Comparison of ENCODE assay signal across 28 cellular contexts in the genomic region with DNA sequence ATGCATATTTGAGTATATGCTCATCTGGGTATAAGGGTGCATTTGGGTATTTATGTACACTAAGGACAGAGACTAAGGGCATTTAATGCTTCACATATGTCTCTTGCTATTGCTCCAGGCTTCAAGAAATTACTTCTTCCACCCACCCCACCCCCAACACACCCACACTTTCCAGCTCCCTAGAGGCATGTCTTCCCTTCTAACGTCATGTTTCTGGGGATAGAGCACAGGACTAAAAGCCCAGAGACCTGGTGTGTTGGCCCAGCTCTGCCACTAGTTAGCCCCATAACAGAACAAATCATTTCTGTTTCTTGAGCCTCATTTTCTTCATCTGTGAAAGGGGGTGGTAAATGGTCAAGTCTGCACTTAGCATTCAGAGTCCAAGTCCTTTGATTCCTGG. TPM values are rescaled to one million over a fixed set of nuclear protein-coding genes. Genes with fewer than 3 reads are reported as not detected.
DNase-seq lines count a peak whose midpoint lies in the region; ATAC-seq and TF ChIP-seq lines count a peak whose summit lies in the region.
"Had no signal": no experiment of that assay in that cellular context is flagged by ENCODE, and none has a peak within 500 bp of the region (broad histone marks: within the 10 kb centered on the region; RNA-seq: fewer than 3 reads in every experiment).

No MANE protein-coding gene starts in this region.

- no peak for TF ChIP-seq EP300 in neural cell (conservative IDR thresholded peaks at IDR 0.05; ENCODE audit: poor library complexity, severe bottlenecking)

- no peak for ATAC-seq in activated T-cell treated with anti-CD3 and anti-CD28 coated beads, Interleukin-2, amount 50 U/mL, for 4 hours
- ATAC-seq: GM12878 had no signal

- H3K9me3 Mint-ChIP-seq in brain (peaks cover 0 to 4% (median 0%) of the 10 kb centered on the region in 5 experiments), neural progenitor cell (no peaks in the 10 kb centered on the region), Calu3 (ENCODE audit: low read depth, unreplicated experiment) (no peaks in the 10 kb centered on the region)
- H3K9me3 Mint-ChIP-seq in activated T-cell treated with anti-CD3 and anti-CD28 coated beads, Interleukin-2, amount 50 U/mL, for 4 hours = no peaks in the 10 kb centered on the region
- H3K9me3 Mint-ChIP-seq in activated CD4-positive, alpha-beta memory T cell treated with anti-CD3 and anti-CD28 coated beads, Interleukin-2, amount 10 ng/mL, durations not matched to agents 7 days and 5 days = no peaks in the 10 kb centered on the region
- H3K9me3 Mint-ChIP-seq: CD4-positive, CD25-positive, alpha-beta regulatory T cell; CD8-positive, alpha-beta memory T cell had no signal

- no peak overlapping the region for H2AFZ ChIP-seq in neural cell (ENCODE audit: low read depth, low read length)
- no peak overlapping the region for H2AFZ ChIP-seq in neural progenitor cell (replicated peaks)

- H3F3A ChIP-seq in neural cell (ENCODE audit: insufficient read depth, low read length, poor library complexity, severe bottlenecking) = peaks cover 5% of the 10 kb centered on the region
- H3F3A ChIP-seq in neural progenitor cell (ENCODE audit: low read depth) = peaks cover 30% of the 10 kb centered on the region

- H3K4me2 ChIP-seq in neural cell (ENCODE audit: low read length) = no peak overlapping the region
- H3K4me2 ChIP-seq in neural progenitor cell = no peak overlapping the region
- H3K4me2 ChIP-seq: BLaER1 had no signal

- H3K36me3 ChIP-seq in neural cell (ENCODE audit: insufficient read depth, low read length) (no peaks in the 10 kb centered on the region), neural progenitor cell (no peaks in the 10 kb centered on the region)
- H3K36me3 ChIP-seq: BE2C, BLaER1 had no signal

- POLR2A ChIA-PET in activated CD4-positive, alpha-beta memory T cell treated with anti-CD3 and anti-CD28 coated beads, Interleukin-2, amount 10 ng/mL, durations not matched to agents 7 days and 5 days (lab: Charles Lee) = no interaction called here

- peak overlapping the region; percentile 64 for H3K27ac ChIP-seq in neural cell (ENCODE audit: low read length)
- H3K27ac ChIP-seq in neural progenitor cell = no peak overlapping the region
- H3K27ac ChIP-seq: BLaER1 had no signal

- peaks cover 24% of the 10 kb centered on the region for H3K4me1 ChIP-seq in neural progenitor cell
- H3K4me1 ChIP-seq: BLaER1 had no signal

- H3K4me1 Mint-ChIP-seq in brain (peaks cover 86% of the 10 kb centered on the region), neural progenitor cell (peaks cover 65% of the 10 kb centered on the region), Calu3 (ENCODE audit: low read depth, unreplicated experiment) (no peaks in the 10 kb centered on the region)
- H3K4me1 Mint-ChIP-seq in activated T-cell treated with anti-CD3 and anti-CD28 coated beads, Interleukin-2, amount 50 U/mL, for 4 hours (ENCODE audit: low read depth) = peaks cover 4% of the 10 kb centered on the region
- H3K4me1 Mint-ChIP-seq in activated CD4-positive, alpha-beta memory T cell treated with anti-CD3 and anti-CD28 coated beads, Interleukin-2, amount 10 ng/mL, durations not matched to agents 7 days and 5 days = no peaks in the 10 kb centered on the region
- H3K4me1 Mint-ChIP-seq: CD14-positive monocyte had no signal

- H3K79me2 ChIP-seq in neural cell (replicated peaks; ENCODE audit: insufficient read depth, low read length) = no peaks in the 10 kb centered on the region
- no peaks in the 10 kb centered on the region for H3K79me2 ChIP-seq in neural progenitor cell (ENCODE audit: low read depth)

- CTCF ChIA-PET in Calu3 (lab: Charles Lee) = interaction anchor here (1.3 kb wide), 1 partner anchor 10 kb away, joined by 3 read pairs; no protein-coding TSS in a partner anchor
- CTCF ChIA-PET in activated CD4-positive, alpha-beta memory T cell treated with anti-CD3 and anti-CD28 coated beads, Interleukin-2, amount 10 ng/mL, durations not matched to agents 7 days and 5 days (lab: Charles Lee) = interaction anchor here (1.1 kb wide), 1 partner anchor 64 kb away, joined by 3 read pairs; no protein-coding TSS in a partner anchor

- no peaks in the 10 kb centered on the region for H3K9me2 ChIP-seq in neural cell (ENCODE audit: insufficient read depth, low read length)

- H3K27ac Mint-ChIP-seq in brain (peak overlapping the region in 4 of 5 experiments; percentile 13 to 70 (median 57)), neural progenitor cell (peak overlapping the region; percentile 75), Calu3 (ENCODE audit: unreplicated experiment) (no peak overlapping the region)
- H3K27ac Mint-ChIP-seq in activated CD4-positive, alpha-beta memory T cell treated with anti-CD3 and anti-CD28 coated beads, Interleukin-2, amount 10 ng/mL, durations not matched to agents 7 days and 5 days = no peak overlapping the region
- H3K27ac Mint-ChIP-seq: CD14-positive monocyte; CD4-positive, alpha-beta memory T cell; CD4-positive, CD25-positive, alpha-beta regulatory T cell; CD8-positive, alpha-beta memory T cell had no signal

- BruUV-seq in Calu3 (replicated peaks; lab: Mats Ljungman, UMichigan) = no TSS peak

- H3K4me3 ChIP-seq in neural cell (ENCODE audit: low read length) (peak overlapping the region; percentile 36), neural progenitor cell (no peak overlapping the region)
- H3K4me3 ChIP-seq: BLaER1, GM12878 had no signal

- no peaks in the 10 kb centered on the region for H3K36me3 Mint-ChIP-seq in brain
- no peaks in the 10 kb centered on the region for H3K36me3 Mint-ChIP-seq in neural progenitor cell
- no peaks in the 10 kb centered on the region for H3K36me3 Mint-ChIP-seq in Calu3 (ENCODE audit: insufficient read depth, unreplicated experiment)
- no peaks in the 10 kb centered on the region for H3K36me3 Mint-ChIP-seq in activated T-cell treated with anti-CD3 and anti-CD28 coated beads, Interleukin-2, amount 50 U/mL, for 4 hours (ENCODE audit: insufficient read depth)
- H3K36me3 Mint-ChIP-seq in activated CD4-positive, alpha-beta memory T cell treated with anti-CD3 and anti-CD28 coated beads, Interleukin-2, amount 10 ng/mL, durations not matched to agents 7 days and 5 days (ENCODE audit: low read depth) = no peaks in the 10 kb centered on the region
- H3K36me3 Mint-ChIP-seq: CD14-positive monocyte; CD4-positive, alpha-beta memory T cell; CD4-positive, CD25-positive, alpha-beta regulatory T cell; CD8-positive, alpha-beta memory T cell had no signal

- H3K9me3 ChIP-seq in neural cell (ENCODE audit: low read length) (no peaks in the 10 kb centered on the region), neural progenitor cell (ENCODE audit: low read depth) (no peaks in the 10 kb centered on the region)
- H3K9me3 ChIP-seq: BE2C had no signal

- H3K4me3 Mint-ChIP-seq in brain (no peak overlapping the region), neural progenitor cell (no peak overlapping the region), Calu3 (ENCODE audit: low read depth, unreplicated experiment) (no peak overlapping the region)
- no peak overlapping the region for H3K4me3 Mint-ChIP-seq in activated T-cell treated with anti-CD3 and anti-CD28 coated beads, Interleukin-2, amount 50 U/mL, for 4 hours
- no peak overlapping the region for H3K4me3 Mint-ChIP-seq in activated CD4-positive, alpha-beta memory T cell treated with anti-CD3 and anti-CD28 coated beads, Interleukin-2, amount 10 ng/mL, durations not matched to agents 7 days and 5 days
- H3K4me3 Mint-ChIP-seq: CD14-positive monocyte; CD4-positive, alpha-beta memory T cell; CD4-positive, CD25-positive, alpha-beta regulatory T cell; CD8-positive, alpha-beta memory T cell had no signal

- intact Hi-C loops in Calu3 (cut with micrococcal nuclease; ENCODE audit: unreplicated experiment) = no loop called here

- H3K9ac ChIP-seq in neural cell (ENCODE audit: low read length) (peak overlapping the region; percentile 16), neural progenitor cell (no peak overlapping the region)
- H3K9ac ChIP-seq: BLaER1 had no signal

- no peak for TF ChIP-seq CTCF in brain (conservative IDR thresholded peaks at IDR 0.05)
- TF ChIP-seq CTCF in neural cell (IDR thresholded peaks at IDR 0.05; ENCODE audit: poor library complexity, severe bottlenecking) = no peak
- TF ChIP-seq CTCF in neural progenitor cell (IDR thresholded peaks at IDR 0.05) = no peak
- TF ChIP-seq CTCF in Calu3 (IDR thresholded peaks at IDR 0.05; ENCODE audit: unreplicated experiment) = no peak

- no peak for DNase-seq in neural progenitor cell (ENCODE audit: low spot score)
- DNase-seq in Calu3 = no peak
- DNase-seq in activated T-cell treated with anti-CD3 and anti-CD28 coated beads, Interleukin-2, amount 50 U/mL, for 4 hours = no peak
- DNase-seq in D341Med (ENCODE audit: low spot score) = no peak
- DNase-seq in activated CD4-positive, alpha-beta memory T cell treated with anti-CD3 and anti-CD28 coated beads, Interleukin-2, amount 10 ng/mL, durations not matched to agents 7 days and 5 days = no peak
- DNase-seq: 8988T; ACHN; BE2C; C1 segment of cervical spinal cord; CD4-positive, alpha-beta memory T cell; CD4-positive, CD25-positive, alpha-beta regulatory T cell; CD8-positive, alpha-beta memory T cell; COR-L47; DMS 273 treated with DMSO at 0.1 percent for 48 hours; DMS153; DMS53; DMS79; DND-41; EL; GDM1 had no signal

- no peak for TF ChIP-seq RAD21 in neural cell (conservative IDR thresholded peaks at IDR 0.05)

- H3K27me3 Mint-ChIP-seq in brain (no peaks in the 10 kb centered on the region), neural progenitor cell (ENCODE audit: insufficient read depth, low read depth) (peaks cover 22% of the 10 kb centered on the region), Calu3 (ENCODE audit: unreplicated experiment) (peaks cover 82% of the 10 kb centered on the region)
- peaks cover 32% of the 10 kb centered on the region for H3K27me3 Mint-ChIP-seq in activated T-cell treated with anti-CD3 and anti-CD28 coated beads, Interleukin-2, amount 50 U/mL, for 4 hours (ENCODE audit: low read depth)
- H3K27me3 Mint-ChIP-seq in activated CD4-positive, alpha-beta memory T cell treated with anti-CD3 and anti-CD28 coated beads, Interleukin-2, amount 10 ng/mL, durations not matched to agents 7 days and 5 days = peaks cover 24% of the 10 kb centered on the region

- peaks cover 2% of the 10 kb centered on the region for H3K27me3 ChIP-seq in neural cell (ENCODE audit: insufficient read depth, low read depth, low read length)
- H3K27me3 ChIP-seq in neural progenitor cell = peaks cover 96% of the 10 kb centered on the region

- no peaks in the 10 kb centered on the region for H4K20me1 ChIP-seq in neural cell (ENCODE audit: insufficient read depth)
- H4K20me1 ChIP-seq in neural progenitor cell (ENCODE audit: low read depth) = peaks cover 61% of the 10 kb centered on the region

TF ChIP-seq in neural cell, 6 proteins besides CTCF, POLR2A, EP300 and RAD21 (continues in another document):
- TF ChIP-seq MXI1 (conservative IDR thresholded peaks at IDR 0.05; ENCODE audit: poor library complexity, severe bottlenecking) = no peak

RNA-seq across cellular contexts. Expression of gene ADCYAP1R1, which starts 4.4 kb away (rescaled TPM):
- polyA plus RNA-seq in brain (ENCODE audit: insufficient read depth, low read depth, low replicate concordance) (16.3 TPM), neural cell (8.6 and 13.5 TPM in 2 replicates)
- 17.3 and 18.6 TPM in 2 replicates for polyA minus RNA-seq in neural cell
- total RNA-seq in neural progenitor cell (ENCODE audit: low replicate concordance) (0.39 and 0.56 TPM in 2 replicates), Calu3 (2022) (not detected in 2 replicates)
- total RNA-seq in activated T-cell treated with anti-CD3 and anti-CD28 coated beads, Interleukin-2, amount 50 U/mL, for 4 hours = not detected
- total RNA-seq in activated CD4-positive, alpha-beta memory T cell treated with anti-CD3 and anti-CD28 coated beads, Interleukin-2, amount 10 ng/mL, durations not matched to agents 7 days and 5 days = not detected
- total RNA-seq: A673; CD4-positive, alpha-beta memory T cell; CD4-positive, CD25-positive, alpha-beta regulatory T cell; CD8-positive, alpha-beta memory T cell; G401; GM12878 had no signal
- polyA plus RNA-seq: AG04450; CD14-positive monocyte; CD4-positive, alpha-beta memory T cell; CD4-positive, CD25-positive, alpha-beta regulatory T cell; CD8-positive, alpha-beta memory T cell; GM12878 had no signal

Comparison
In these comparisons a context has a peak if more than half of its experiments do, and no peak if none do; other contexts are left out.
1. H3K27ac Mint-ChIP-seq: peak in brain (4 of 5) and neural progenitor cell (single experiment); none in Calu3 (single experiment) and activated CD4-positive, alpha-beta memory T cell treated with anti-CD3 and anti-CD28 coated beads, Interleukin-2, amount 10 ng/mL, durations not matched to agents 7 days and 5 days (single experiment).